In genomic region chr13:110757296-110757695, GRCh38 we compare ENCODE assay signal across 27 cellular contexts.
"Had no signal": no experiment of that assay in that cellular context is flagged by ENCODE, and none has a peak within 500 bp of the region (broad histone marks: within the 10 kb centered on the region; RNA-seq: fewer than 3 reads in every experiment).

No MANE protein-coding gene starts in this region.

- H3K4me3 ChIP-seq: ascending aorta, breast epithelium, cardiac muscle cell, colonic mucosa, esophagus muscularis mucosa, gastrocnemius medialis had no signal

- H3K4me1 ChIP-seq: ascending aorta, breast epithelium, colonic mucosa, foreskin keratinocyte, gastrocnemius medialis had no signal

- H3K4me3 Mint-ChIP-seq: activated CD4-positive, alpha-beta memory T cell treated with anti-CD3 and anti-CD28 coated beads, Interleukin-2, amount 10 ng/mL, durations not matched to agents 7 days and 5 days; activated CD4-positive, alpha-beta T cell treated with anti-CD3 and anti-CD28 coated beads, Interleukin-2, amount 10 ng/mL, durations not matched to agents 7 days and 5 days; activated naive CD4-positive, alpha-beta T cell treated with anti-CD3 and anti-CD28 coated beads, Interleukin-2, amount 10 ng/mL, durations not matched to agents 7 days and 5 days; activated naive CD8-positive, alpha-beta T cell treated with anti-CD3 and anti-CD28 coated beads, Interleukin-2, amount 10 ng/mL, durations not matched to agents 7 days and 5 days; activated T-cell treated with anti-CD3 and anti-CD28 coated beads, Interleukin-2, amount 50 U/mL, for 24 hours; activated T-cell treated with anti-CD3 and anti-CD28 coated beads, Interleukin-2, amount 50 U/mL, for 72 hours; brain had no signal

- H3K4me1 Mint-ChIP-seq: activated CD4-positive, alpha-beta memory T cell treated with anti-CD3 and anti-CD28 coated beads, Interleukin-2, amount 10 ng/mL, durations not matched to agents 7 days and 5 days; activated CD4-positive, alpha-beta T cell treated with anti-CD3 and anti-CD28 coated beads, Interleukin-2, amount 10 ng/mL, durations not matched to agents 7 days and 5 days; activated naive CD4-positive, alpha-beta T cell treated with anti-CD3 and anti-CD28 coated beads, Interleukin-2, amount 10 ng/mL, durations not matched to agents 7 days and 5 days; activated naive CD8-positive, alpha-beta T cell treated with anti-CD3 and anti-CD28 coated beads, Interleukin-2, amount 10 ng/mL, durations not matched to agents 7 days and 5 days; brain had no signal

- H3K27ac Mint-ChIP-seq: activated CD4-positive, alpha-beta memory T cell treated with anti-CD3 and anti-CD28 coated beads, Interleukin-2, amount 10 ng/mL, durations not matched to agents 7 days and 5 days; activated CD4-positive, alpha-beta T cell treated with anti-CD3 and anti-CD28 coated beads, Interleukin-2, amount 10 ng/mL, durations not matched to agents 7 days and 5 days; activated naive CD4-positive, alpha-beta T cell treated with anti-CD3 and anti-CD28 coated beads, Interleukin-2, amount 10 ng/mL, durations not matched to agents 7 days and 5 days; activated naive CD4-positive, alpha-beta T cell treated with anti-CD3 and anti-CD28 coated beads, Interleukin-2, amount 50 U/mL, for 72 hours; activated naive CD8-positive, alpha-beta T cell treated with anti-CD3 and anti-CD28 coated beads, Interleukin-2, amount 10 ng/mL, durations not matched to agents 7 days and 5 days; activated T-cell treated with anti-CD3 and anti-CD28 coated beads, Interleukin-2, amount 50 U/mL, for 24 hours; activated T-cell treated with anti-CD3 and anti-CD28 coated beads, Interleukin-2, amount 50 U/mL, for 72 hours; brain had no signal

- H3K9me3 Mint-ChIP-seq: activated CD4-positive, alpha-beta memory T cell treated with anti-CD3 and anti-CD28 coated beads, Interleukin-2, amount 10 ng/mL, durations not matched to agents 7 days and 5 days; activated CD4-positive, alpha-beta T cell treated with anti-CD3 and anti-CD28 coated beads, Interleukin-2, amount 10 ng/mL, durations not matched to agents 7 days and 5 days; activated naive CD4-positive, alpha-beta T cell treated with anti-CD3 and anti-CD28 coated beads, Interleukin-2, amount 10 ng/mL, durations not matched to agents 7 days and 5 days; activated naive CD4-positive, alpha-beta T cell treated with anti-CD3 and anti-CD28 coated beads, Interleukin-2, amount 50 U/mL, for 72 hours; activated T-cell treated with anti-CD3 and anti-CD28 coated beads, Interleukin-2, amount 50 U/mL, for 24 hours; activated T-cell treated with anti-CD3 and anti-CD28 coated beads, Interleukin-2, amount 50 U/mL, for 72 hours had no signal

- H3K27me3 ChIP-seq: ascending aorta, breast epithelium, cardiac muscle cell, colonic mucosa, esophagus muscularis mucosa, foreskin keratinocyte, gastrocnemius medialis had no signal

- H3K27ac ChIP-seq: ascending aorta, breast epithelium, cardiac muscle cell, colonic mucosa, esophagus muscularis mucosa, foreskin keratinocyte, gastrocnemius medialis had no signal

- H3K27me3 Mint-ChIP-seq: brain had no signal

- ATAC-seq: activated naive CD4-positive, alpha-beta T cell treated with anti-CD3 and anti-CD28 coated beads, Interleukin-2, amount 50 U/mL, for 72 hours; activated T-cell treated with anti-CD3 and anti-CD28 coated beads, Interleukin-2, amount 50 U/mL, for 72 hours; foreskin keratinocyte; gastrocnemius medialis had no signal

- H3K36me3 ChIP-seq: ascending aorta, breast epithelium, cardiac muscle cell, colonic mucosa, esophagus muscularis mucosa, gastrocnemius medialis had no signal

- H3K9me3 ChIP-seq: ascending aorta, breast epithelium, colonic mucosa, esophagus muscularis mucosa, gastrocnemius medialis had no signal

- DNase-seq: activated CD4-positive, alpha-beta memory T cell treated with anti-CD3 and anti-CD28 coated beads, Interleukin-2, amount 10 ng/mL, durations not matched to agents 7 days and 5 days; activated CD4-positive, alpha-beta T cell treated with anti-CD3 and anti-CD28 coated beads for 1 hour; activated CD4-positive, alpha-beta T cell treated with anti-CD3 and anti-CD28 coated beads for 4 hours; activated CD4-positive, alpha-beta T cell treated with anti-CD3 and anti-CD28 coated beads, Interleukin-2, amount 10 ng/mL, durations not matched to agents 7 days and 5 days; activated CD4-positive, alpha-beta T cell treated with anti-CD3 and anti-CD28 coated beads, Interleukin-2, amount 50 U/mL, for 4 hours; activated CD8-positive, alpha-beta memory T cell treated with anti-CD3 and anti-CD28 coated beads, Interleukin-2, amount 50 U/mL, for 48 hours; activated gamma-delta T cell; activated naive CD4-positive, alpha-beta T cell; activated naive CD4-positive, alpha-beta T cell treated with anti-CD3 and anti-CD28 coated beads, Interleukin-2, amount 10 ng/mL, durations not matched to agents 7 days and 5 days; activated naive CD8-positive, alpha-beta T cell treated with anti-CD3 and anti-CD28 coated beads, Interleukin-2, amount 10 ng/mL, durations not matched to agents 7 days and 5 days; activated T-cell treated with anti-CD3 and anti-CD28 coated beads for 4 hours; activated T-cell treated with anti-CD3 and anti-CD28 coated beads, Interleukin-2, amount 50 U/mL, for 24 hours; activated T-cell treated with anti-CD3 and anti-CD28 coated beads, Interleukin-2, amount 50 U/mL, for 72 hours; central memory CD4-positive, alpha-beta T cell; cerebellar nuclear complex; colonic mucosa; effector CD8-positive, alpha-beta T cell; erythroblast; foreskin keratinocyte; gastrocnemius medialis; T-helper 2 cell had no signal

- H3K36me3 Mint-ChIP-seq: activated naive CD4-positive, alpha-beta T cell treated with anti-CD3 and anti-CD28 coated beads, Interleukin-2, amount 10 ng/mL, durations not matched to agents 7 days and 5 days; activated naive CD4-positive, alpha-beta T cell treated with anti-CD3 and anti-CD28 coated beads, Interleukin-2, amount 50 U/mL, for 72 hours; activated naive CD8-positive, alpha-beta T cell treated with anti-CD3 and anti-CD28 coated beads, Interleukin-2, amount 10 ng/mL, durations not matched to agents 7 days and 5 days had no signal
